8 cellular contexts compared by ENCODE assay signal in genomic region chr14:37230551-37231194, GRCh38. TPM values are rescaled to one million over a fixed set of nuclear protein-coding genes. Genes with fewer than 3 reads are reported as not detected.
DNase-seq lines count a peak whose midpoint lies in the region; ATAC-seq and TF ChIP-seq lines count a peak whose summit lies in the region.

No MANE protein-coding gene starts in this region.

- DNase-seq in A673 (ENCODE audit: low spot score) (peak; percentile 80), NCI-H2171 treated with DMSO at 0.1 percent for 48 hours (lab: John Stamatoyannopoulos, UW) (peak; percentile 79), hepatic stellate cell (ENCODE audit: low spot score) (peak; percentile 19), stromal cell of bone marrow (ENCODE audit: low read depth) (peak; percentile 37)
- peak; percentile 26 for DNase-seq in activated CD8-positive, alpha-beta T cell treated with anti-CD3 and anti-CD28 coated beads, Interleukin-2, amount 10 ng/mL, durations not matched to agents 7 days and 5 days

- POLR2A ChIA-PET in A673 (lab: Charles Lee; ENCODE audit: low non-redundant PET): interaction anchor here (0.6 kb wide), 1 partner anchor 81 kb away, joined by 3 read pairs; no protein-coding TSS in a partner anchor
- POLR2A ChIA-PET in activated CD8-positive, alpha-beta T cell treated with anti-CD3 and anti-CD28 coated beads, Interleukin-2, amount 10 ng/mL, durations not matched to agents 7 days and 5 days (lab: Charles Lee): no interaction called here

- peak; percentile 65 for ATAC-seq in HG03060 (IDR thresholded peaks at IDR 0.05; ENCODE audit: low read depth, unreplicated experiment)
- no peak for ATAC-seq in activated CD8-positive, alpha-beta T cell treated with anti-CD3 and anti-CD28 coated beads, Interleukin-2, amount 10 ng/mL, durations not matched to agents 7 days and 5 days
- no peak for ATAC-seq in HG03045 (IDR thresholded peaks at IDR 0.05; ENCODE audit: unreplicated experiment)

- H3K27ac Mint-ChIP-seq in activated CD8-positive, alpha-beta T cell treated with anti-CD3 and anti-CD28 coated beads, Interleukin-2, amount 10 ng/mL, durations not matched to agents 7 days and 5 days: no peak overlapping the region

- no TSS peak for BruUV-seq in A673 (replicated peaks; lab: Mats Ljungman, UMichigan)

- no peaks in the 10 kb centered on the region for H3K27me3 ChIP-seq in A673 (replicated peaks; ENCODE audit: insufficient read depth, low read depth, low read length, poor library complexity)

- H3K27me3 Mint-ChIP-seq in activated CD8-positive, alpha-beta T cell treated with anti-CD3 and anti-CD28 coated beads, Interleukin-2, amount 10 ng/mL, durations not matched to agents 7 days and 5 days (ENCODE audit: low read depth): no peaks in the 10 kb centered on the region

- no peaks in the 10 kb centered on the region for H3K4me1 ChIP-seq in A673 (ENCODE audit: insufficient read depth, low read length, poor library complexity, severe bottlenecking)

- intact Hi-C loops in A673 (cut with micrococcal nuclease; ENCODE audit: unreplicated experiment): loop anchor here (5.0 kb wide), 1 partner anchor 642 kb away; no protein-coding TSS in a partner anchor

- H3K36me3 ChIP-seq in A673 (ENCODE audit: insufficient read depth, low read length, poor library complexity, severe bottlenecking): no peaks in the 10 kb centered on the region

- CTCF ChIA-PET in A673 (lab: Charles Lee): interaction anchor here (0.5 to 0.8 kb wide), 3 partner anchors 8 to 566 kb away, joined by 3 to 5 read pairs (median 4); no protein-coding TSS in a partner anchor
- CTCF ChIA-PET in activated CD8-positive, alpha-beta T cell treated with anti-CD3 and anti-CD28 coated beads, Interleukin-2, amount 10 ng/mL, durations not matched to agents 7 days and 5 days (lab: Charles Lee): interaction anchor here (0.6 to 1.6 kb wide), 9 partner anchors 8 to 644 kb away, joined by 3 to 8 read pairs (median 5); no protein-coding TSS in a partner anchor

- H3K4me3 Mint-ChIP-seq in activated CD8-positive, alpha-beta T cell treated with anti-CD3 and anti-CD28 coated beads, Interleukin-2, amount 10 ng/mL, durations not matched to agents 7 days and 5 days: no peak overlapping the region

- H3K4me3 ChIP-seq in A673 (ENCODE audit: low read depth, low read length, poor library complexity, severe bottlenecking): no peak overlapping the region

- TF ChIP-seq CTCF in A673 (conservative IDR thresholded peaks at IDR 0.05; ENCODE audit: low read depth, low read length) (peak; percentile 89), GM12874 (IDR thresholded peaks at IDR 0.05; ENCODE audit: insufficient read depth, low read depth, low read length) (peak; percentile 42; the same call in 1 of the 2 replicates)

- peaks cover 3% of the 10 kb centered on the region for H3K9me3 Mint-ChIP-seq in activated CD8-positive, alpha-beta T cell treated with anti-CD3 and anti-CD28 coated beads, Interleukin-2, amount 10 ng/mL, durations not matched to agents 7 days and 5 days (ENCODE audit: insufficient read depth)

- no peaks in the 10 kb centered on the region for H3K9me3 ChIP-seq in A673 (ENCODE audit: low read depth, low read length, poor library complexity, severe bottlenecking)

- no peaks in the 10 kb centered on the region for H3K4me1 Mint-ChIP-seq in activated CD8-positive, alpha-beta T cell treated with anti-CD3 and anti-CD28 coated beads, Interleukin-2, amount 10 ng/mL, durations not matched to agents 7 days and 5 days (ENCODE audit: low read depth)

- no peak overlapping the region for H3K27ac ChIP-seq in A673 (ENCODE audit: low read depth, low read length, poor library complexity, severe bottlenecking)

- H3K36me3 Mint-ChIP-seq in activated CD8-positive, alpha-beta T cell treated with anti-CD3 and anti-CD28 coated beads, Interleukin-2, amount 10 ng/mL, durations not matched to agents 7 days and 5 days (ENCODE audit: low read depth): no peaks in the 10 kb centered on the region

RNA-seq across cellular contexts. Expression of gene MIPOL1, which starts 32.9 kb away (rescaled TPM):
- total RNA-seq in A673 (2021): 15.0 and 23.2 TPM in 2 replicates
- total RNA-seq in activated CD8-positive, alpha-beta T cell treated with anti-CD3 and anti-CD28 coated beads, Interleukin-2, amount 10 ng/mL, durations not matched to agents 7 days and 5 days: not detected

RNA-seq across cellular contexts. Expression of gene SLC25A21, which starts 58.3 kb away (rescaled TPM):
- total RNA-seq in A673 (2021): 4.3 and 4.7 TPM in 2 replicates
- total RNA-seq in activated CD8-positive, alpha-beta T cell treated with anti-CD3 and anti-CD28 coated beads, Interleukin-2, amount 10 ng/mL, durations not matched to agents 7 days and 5 days: not detected

Comparison
In these comparisons a context has a peak if more than half of its experiments do, and no peak if none do; other contexts are left out.
1. DNase-seq: peak in every context shown above with its lines; median percentile 80 in A673; 79 in NCI-H2171 treated with DMSO at 0.1 percent for 48 hours; 37 in stromal cell of bone marrow; 26 in activated CD8-positive, alpha-beta T cell treated with anti-CD3 and anti-CD28 coated beads, Interleukin-2, amount 10 ng/mL, durations not matched to agents 7 days and 5 days; 19 in hepatic stellate cell.
2. RNA of gene MIPOL1, which starts 32.9 kb away (total RNA-seq): 15.0 to 23.2 TPM in A673; not detected in activated CD8-positive, alpha-beta T cell treated with anti-CD3 and anti-CD28 coated beads, Interleukin-2, amount 10 ng/mL, durations not matched to agents 7 days and 5 days; every median in the first group is over 10 times any median in the second.